In genomic region chr2:187549193-187549592, GRCh38 we compare ENCODE assay signal across 16 cellular contexts. TPM values are rescaled to one million over a fixed set of nuclear protein-coding genes. Genes with fewer than 3 reads are reported as not detected.
DNase-seq lines count a peak whose midpoint lies in the region; ATAC-seq, FAIRE-seq and TF ChIP-seq lines count a peak whose summit lies in the region.
"Had no signal": no experiment of that assay in that cellular context is flagged by ENCODE, and none has a peak within 500 bp of the region (broad histone marks: within the 10 kb centered on the region; RNA-seq: fewer than 3 reads in every experiment).

No MANE protein-coding gene starts in this region.

- H3K36me3 ChIP-seq in astrocyte (ENCODE audit: insufficient read depth, low read length) (peaks cover 5% of the 10 kb centered on the region), HepG2 (replicated peaks in 1 of 2; ENCODE audit: control insufficient read depth in 1 of 2, insufficient read depth in 2 of 2, low read length in 2 of 2) (peaks cover 3 to 30% of the 10 kb centered on the region in 2 experiments), skeletal muscle tissue (ENCODE audit: control insufficient read depth in 3 of 3, insufficient read depth in 3 of 3, low read length in 3 of 3) (no peaks in the 10 kb centered on the region), Karpas-422 (ENCODE audit: insufficient read depth, low read length) (no peaks in the 10 kb centered on the region)

- H3K4me1 Mint-ChIP-seq in Calu3 (ENCODE audit: low read depth, unreplicated experiment) (peaks cover 59% of the 10 kb centered on the region), astrocyte (ENCODE audit: low read depth, unreplicated experiment) (peaks cover 36% of the 10 kb centered on the region)
- peaks cover 3% of the 10 kb centered on the region for H3K4me1 Mint-ChIP-seq in activated CD4-positive, alpha-beta memory T cell treated with anti-CD3 and anti-CD28 coated beads for 36 hours (ENCODE audit: low read depth)

- peaks cover 43% of the 10 kb centered on the region for H3K4me1 ChIP-seq in astrocyte (ENCODE audit: insufficient read depth, low read length)
- peaks cover 79% of the 10 kb centered on the region for H3K4me1 ChIP-seq in HepG2 (ENCODE audit: insufficient read depth, low read length)
- H3K4me1 ChIP-seq in skeletal muscle tissue (ENCODE audit: control insufficient read depth in 3 of 3, insufficient read depth in 3 of 3, low read length in 3 of 3) = peaks cover 4 to 22% (median 5%) of the 10 kb centered on the region in 3 donors
- no peaks in the 10 kb centered on the region for H3K4me1 ChIP-seq in Karpas-422 (ENCODE audit: low read length)

- H3K27me3 ChIP-seq in astrocyte (ENCODE audit: insufficient read depth, low read length) (no peaks in the 10 kb centered on the region), HepG2 (ENCODE audit: control insufficient read depth in 1 of 2, insufficient read depth in 2 of 2, low read length in 2 of 2) (no peaks in the 10 kb centered on the region), skeletal muscle tissue (ENCODE audit: control insufficient read depth in 3 of 3, insufficient read depth in 3 of 3, low read length in 3 of 3) (no peaks in the 10 kb centered on the region), Karpas-422 (ENCODE audit: low read length) (no peaks in the 10 kb centered on the region)
- H3K27me3 ChIP-seq: dorsolateral prefrontal cortex had no signal

- H3K9me3 Mint-ChIP-seq in Calu3 (ENCODE audit: low read depth, unreplicated experiment) (no peaks in the 10 kb centered on the region), astrocyte (ENCODE audit: unreplicated experiment) (no peaks in the 10 kb centered on the region)
- no peaks in the 10 kb centered on the region for H3K9me3 Mint-ChIP-seq in activated CD4-positive, alpha-beta memory T cell treated with anti-CD3 and anti-CD28 coated beads for 36 hours
- H3K9me3 Mint-ChIP-seq: activated naive CD4-positive, alpha-beta T cell treated with anti-CD3 and anti-CD28 coated beads, Interleukin-2, amount 10 ng/mL, durations not matched to agents 7 days and 5 days had no signal

- H2AFZ ChIP-seq in astrocyte (ENCODE audit: low read depth, low read length) = no peak overlapping the region
- H2AFZ ChIP-seq in HepG2 (ENCODE audit: low read length) = no peak overlapping the region
- H2AFZ ChIP-seq in Karpas-422 (ENCODE audit: low read length) = no peak overlapping the region

- H3K27ac ChIP-seq in astrocyte (ENCODE audit: low read depth, low read length) (no peak overlapping the region), HepG2 (ENCODE audit: extremely low read length, insufficient read depth, low read length) (peak overlapping the region; percentile 88), skeletal muscle tissue (ENCODE audit: low read depth, low read length) (peak overlapping the region; percentile 50), Karpas-422 (ENCODE audit: low read length) (no peak overlapping the region)

- DNase-seq in Calu3 (no peak), astrocyte (ENCODE audit: low read depth) (no peak), HepG2 (ENCODE audit: low spot score) (no peak), Karpas-422 (no peak)
- DNase-seq in activated CD4-positive, alpha-beta memory T cell treated with anti-CD3 and anti-CD28 coated beads for 36 hours = no peak
- DNase-seq: activated naive CD4-positive, alpha-beta T cell treated with anti-CD3 and anti-CD28 coated beads, Interleukin-2, amount 10 ng/mL, durations not matched to agents 7 days and 5 days; AML-193; dorsolateral prefrontal cortex; H7; NCI-H1048; SHP77 treated with DMSO at 0.1 percent for 48 hours had no signal

- H3K9me3 ChIP-seq in astrocyte (ENCODE audit: insufficient read depth, low read depth, low read length) = no peaks in the 10 kb centered on the region
- H3K9me3 ChIP-seq in HepG2 (ENCODE audit: low read length) = no peaks in the 10 kb centered on the region
- H3K9me3 ChIP-seq in skeletal muscle tissue (ENCODE audit: control insufficient read depth in 3 of 3, low read length in 3 of 3) = no peaks in the 10 kb centered on the region
- no peaks in the 10 kb centered on the region for H3K9me3 ChIP-seq in Karpas-422 (ENCODE audit: low read length)

- H3K9ac ChIP-seq in astrocyte (ENCODE audit: low read length) (no peak overlapping the region), HepG2 (ENCODE audit: insufficient read depth, low read depth, low read length) (peak overlapping the region; percentile 80), skeletal muscle tissue (ENCODE audit: low read depth in 1 of 3, low read length in 3 of 3) (peak overlapping the region in 1 of 3 donors; percentile 66), Karpas-422 (ENCODE audit: low read length) (no peak overlapping the region)

- TF ChIP-seq POLR2A in HepG2 (IDR thresholded peaks at IDR 0.05; ENCODE audit: insufficient read depth in 1 of 2, low read depth in 2 of 2, low read length in 2 of 2) = no peak

- POLR2A ChIA-PET in HepG2 (lab: Yijun Ruan, JAX) = interaction anchor here (1.0 to 4.0 kb wide), 13 partner anchors 8 to 49 kb away, joined by 3 to 44 read pairs (median 10); no protein-coding TSS in a partner anchor
- POLR2A ChIA-PET in activated CD4-positive, alpha-beta memory T cell treated with anti-CD3 and anti-CD28 coated beads for 36 hours (lab: Charles Lee) = no interaction called here

- no peak for ATAC-seq in HepG2
- no peak for ATAC-seq in HG03108 (IDR thresholded peaks at IDR 0.05; ENCODE audit: unreplicated experiment)
- ATAC-seq in GM21515 (IDR thresholded peaks at IDR 0.05; ENCODE audit: unreplicated experiment) = no peak
- ATAC-seq: activated CD4-positive, CD25-positive, alpha-beta regulatory T cell treated with anti-CD3 and anti-CD28 coated beads, Interleukin-2, amount 50 U/mL, for 24 hours had no signal

- TF ChIP-seq EP300 in HepG2 (IDR thresholded peaks at IDR 0.05; ENCODE audit: low read depth in 2 of 2, low read length in 2 of 2) (no peak), HepG2 (CRISPR knock-in tag; IDR thresholded peaks at IDR 0.05; ENCODE audit: borderline replicate concordance) (no peak)

- BruUV-seq in Calu3 (replicated peaks; lab: Mats Ljungman, UMichigan) = no TSS peak
- no TSS peak for BruUV-seq in HepG2 (replicated peaks; lab: Mats Ljungman, UMichigan)

- in situ Hi-C loops in HepG2 (cut with HindIII; ENCODE audit: extremely low pct_ligation_motif_present, low pct_unique_long_range_greater_than_20kb) = loop anchor here (25.0 kb wide), 1 partner anchor 1888 kb away; the partner anchor contains the start of gene WDR75

- TF ChIP-seq CTCF in Calu3 (IDR thresholded peaks at IDR 0.05; ENCODE audit: unreplicated experiment) = no peak
- TF ChIP-seq CTCF in astrocyte (IDR thresholded peaks at IDR 0.05; ENCODE audit: insufficient read depth, low read depth, low read length) = no peak
- no peak for TF ChIP-seq CTCF in HepG2 (CRISPR knock-in tag; IDR thresholded peaks at IDR 0.05)

- H3K27ac Mint-ChIP-seq in Calu3 (ENCODE audit: unreplicated experiment) (peak overlapping the region; percentile 88), astrocyte (ENCODE audit: unreplicated experiment) (peak overlapping the region; percentile 94)
- H3K27ac Mint-ChIP-seq in activated CD4-positive, alpha-beta memory T cell treated with anti-CD3 and anti-CD28 coated beads for 36 hours = no peak overlapping the region
- H3K27ac Mint-ChIP-seq: activated naive CD4-positive, alpha-beta T cell treated with anti-CD3 and anti-CD28 coated beads, Interleukin-2, amount 10 ng/mL, durations not matched to agents 7 days and 5 days had no signal

- H4K20me1 ChIP-seq in astrocyte (ENCODE audit: insufficient read depth, low read length) = no peaks in the 10 kb centered on the region
- no peaks in the 10 kb centered on the region for H4K20me1 ChIP-seq in HepG2 (ENCODE audit: insufficient read depth, low read length)
- H4K20me1 ChIP-seq in Karpas-422 (ENCODE audit: insufficient read depth, low read depth, low read length) = no peaks in the 10 kb centered on the region

- H3K79me2 ChIP-seq in astrocyte (ENCODE audit: insufficient read depth, low read length) = peaks cover 76% of the 10 kb centered on the region
- peaks cover 100% of the 10 kb centered on the region for H3K79me2 ChIP-seq in HepG2 (ENCODE audit: insufficient read depth, low read length)
- no peaks in the 10 kb centered on the region for H3K79me2 ChIP-seq in Karpas-422 (ENCODE audit: low read length)

- H3K9me2 ChIP-seq in Karpas-422 (replicated peaks; ENCODE audit: insufficient read depth, low read length) = no peaks in the 10 kb centered on the region

- H3K36me3 Mint-ChIP-seq in Calu3 (ENCODE audit: insufficient read depth, unreplicated experiment) (peaks cover 80% of the 10 kb centered on the region), astrocyte (ENCODE audit: low read depth, unreplicated experiment) (peaks cover 7% of the 10 kb centered on the region)
- H3K36me3 Mint-ChIP-seq in activated CD4-positive, alpha-beta memory T cell treated with anti-CD3 and anti-CD28 coated beads for 36 hours = no peaks in the 10 kb centered on the region
- H3K36me3 Mint-ChIP-seq: activated naive CD4-positive, alpha-beta T cell treated with anti-CD3 and anti-CD28 coated beads, Interleukin-2, amount 10 ng/mL, durations not matched to agents 7 days and 5 days had no signal

- TF ChIP-seq RAD21 in HepG2 (CRISPR knock-in tag; IDR thresholded peaks at IDR 0.05) = no peak

- H3K4me2 ChIP-seq in astrocyte (ENCODE audit: low read length) (peak overlapping the region; percentile 1), HepG2 (ENCODE audit: low read depth, low read length) (peak overlapping the region; percentile 85), Karpas-422 (ENCODE audit: low read depth, low read length, poor library complexity, severe bottlenecking) (no peak overlapping the region)

- H3K4me3 ChIP-seq in astrocyte (ENCODE audit: insufficient read depth, low read depth, low read length) (no peak overlapping the region), HepG2 (replicated peaks in 1 of 3; ENCODE audit: insufficient read depth in 1 of 3, low read depth in 2 of 3, low read length in 3 of 3) (peak overlapping the region; percentile 30 to 71 (median 63); a peak in 4 of 6 replicates), skeletal muscle tissue (ENCODE audit: low read length in 3 of 3) (peak overlapping the region in 1 of 3 donors; percentile 84), Karpas-422 (ENCODE audit: low read length) (no peak overlapping the region)
- H3K4me3 ChIP-seq: dorsolateral prefrontal cortex had no signal

- H3K27me3 Mint-ChIP-seq in Calu3 (ENCODE audit: unreplicated experiment) (no peaks in the 10 kb centered on the region), astrocyte (ENCODE audit: low read depth, unreplicated experiment) (no peaks in the 10 kb centered on the region)
- H3K27me3 Mint-ChIP-seq in activated CD4-positive, alpha-beta memory T cell treated with anti-CD3 and anti-CD28 coated beads for 36 hours = peaks cover 5% of the 10 kb centered on the region

- intact Hi-C loops in Calu3 (cut with micrococcal nuclease; ENCODE audit: unreplicated experiment) (no loop called here), HepG2 (cut with micrococcal nuclease; ENCODE audit: unreplicated experiment) (no loop called here)
- intact Hi-C loops in activated CD4-positive, alpha-beta memory T cell treated with anti-CD3 and anti-CD28 coated beads for 36 hours (cut with micrococcal nuclease) = no loop called here

- CTCF ChIA-PET in Calu3 (lab: Charles Lee) (interaction anchor here (1.3 to 2.2 kb wide), 3 partner anchors 18 to 49 kb away, joined by 3 to 6 read pairs (median 6); no protein-coding TSS in a partner anchor), HepG2 (lab: Yijun Ruan, JAX; ENCODE audit: low intra/inter-chr PET ratio, low total read pairs) (interaction anchor here (1.5 kb wide), 1 partner anchor 8 kb away, joined by 6 read pairs; no protein-coding TSS in a partner anchor)
- CTCF ChIA-PET in activated CD4-positive, alpha-beta memory T cell treated with anti-CD3 and anti-CD28 coated beads for 36 hours (lab: Charles Lee) = interaction anchor here (0.6 to 1.6 kb wide), 2 partner anchors 15 to 32 kb away, joined by 3 read pairs; no protein-coding TSS in a partner anchor

- no peak overlapping the region for H3K4me3 Mint-ChIP-seq in Calu3 (ENCODE audit: low read depth, unreplicated experiment)
- no peak overlapping the region for H3K4me3 Mint-ChIP-seq in astrocyte (ENCODE audit: unreplicated experiment)
- no peak overlapping the region for H3K4me3 Mint-ChIP-seq in activated CD4-positive, alpha-beta memory T cell treated with anti-CD3 and anti-CD28 coated beads for 36 hours
- H3K4me3 Mint-ChIP-seq: activated naive CD4-positive, alpha-beta T cell treated with anti-CD3 and anti-CD28 coated beads, Interleukin-2, amount 10 ng/mL, durations not matched to agents 7 days and 5 days had no signal

- no peak for FAIRE-seq in astrocyte (lab: Jason Lieb, UNC)
- FAIRE-seq in HepG2 (lab: Jason Lieb, UNC) = no peak
- FAIRE-seq: D721Med had no signal

RNA-seq across cellular contexts. Expression of gene TFPI, which starts 5.0 kb away (rescaled TPM):
- 125 and 135 TPM in 2 replicates for total RNA-seq in Calu3 (2022)
- total RNA-seq in astrocyte = 52.9 and 56.6 TPM in 2 replicates
- total RNA-seq in HepG2 (2016; rRNA removed; fragmentation: Illumina TruSeq; extraction: Trizol) = 161 and 301 TPM in 2 replicates
- total RNA-seq in HepG2 (2016; cell fraction: cytosol; rRNA removed; fragmentation: Illumina TruSeq; extraction: Trizol; ENCODE audit: low read depth) = 38.3 and 39.3 TPM in 2 replicates
- total RNA-seq in HepG2 (2016; cell fraction: insoluble cytoplasmic fraction; rRNA removed; fragmentation: Illumina TruSeq; extraction: Trizol) = 172 and 272 TPM in 2 replicates
- total RNA-seq in HepG2 (2016; cell fraction: membrane; rRNA removed; fragmentation: Illumina TruSeq; extraction: Trizol) = 52.0 and 70.0 TPM in 2 replicates
- 317 and 356 TPM in 2 replicates for total RNA-seq in HepG2 (2016; cell fraction: nucleus; rRNA removed; fragmentation: Illumina TruSeq; extraction: Trizol)
- polyA plus RNA-seq in HepG2 (2011; rRNA removed) = 404 and 436 TPM in 2 replicates
- polyA plus RNA-seq in HepG2 (2011; cell fraction: cytosol; rRNA removed) = 141 and 281 TPM in 2 replicates
- 59.5 and 99.9 TPM in 2 replicates for polyA plus RNA-seq in HepG2 (2011; cell fraction: nucleus; rRNA removed)
- polyA plus RNA-seq in HepG2 (2012) = 778 and 1,175 TPM in 2 replicates
- 23.5 and 25.5 TPM in 2 replicates for polyA plus RNA-seq in HepG2 (2016; cell fraction: cytosol; fragmentation: Illumina TruSeq; extraction: Trizol; ENCODE audit: low read depth)
- 122 TPM in 2 replicates for polyA plus RNA-seq in HepG2 (2016; cell fraction: insoluble cytoplasmic fraction; fragmentation: Illumina TruSeq; extraction: Trizol; ENCODE audit: low read depth)
- 32.9 and 33.4 TPM in 2 replicates for polyA plus RNA-seq in HepG2 (2016; cell fraction: membrane; fragmentation: Illumina TruSeq; extraction: Trizol; ENCODE audit: low read depth)
- 310 and 322 TPM in 2 replicates for polyA plus RNA-seq in HepG2 (2016; cell fraction: nucleus; fragmentation: Illumina TruSeq; extraction: Trizol; ENCODE audit: insufficient read depth, low read depth)
- polyA minus RNA-seq in HepG2 (2011; rRNA and poly(A)+ RNA removed; ENCODE audit: low replicate concordance) = 28.8 and 207 TPM in 2 replicates
- 198 and 296 TPM in 2 replicates for polyA minus RNA-seq in HepG2 (2011; cell fraction: cytosol; rRNA and poly(A)+ RNA removed)
- polyA minus RNA-seq in HepG2 (2011; cell fraction: nucleus; rRNA and poly(A)+ RNA removed) = 460 and 590 TPM in 2 replicates
- total RNA-seq in skeletal muscle tissue = 47.0 TPM
- total RNA-seq in Karpas-422 (2014; rRNA removed; shearing (Covaris generic); ENCODE audit: low replicate concordance) = not detected in 2 replicates
- total RNA-seq in activated CD4-positive, alpha-beta memory T cell treated with anti-CD3 and anti-CD28 coated beads for 36 hours = not detected

Comparison
In these comparisons a context has a peak if more than half of its experiments do, and no peak if none do; other contexts are left out.
1. H3K27ac ChIP-seq: peak in HepG2 (single experiment) and skeletal muscle tissue (single experiment); none in astrocyte (single experiment) and Karpas-422 (single experiment).
2. H3K4me3 ChIP-seq: peak in HepG2 (3 of 3); none in astrocyte (single experiment) and Karpas-422 (single experiment).
3. RNA of gene TFPI, which starts 5.0 kb away (total RNA-seq): 38.3 to 356 TPM in HepG2, 125 to 135 TPM in Calu3, 52.9 to 56.6 TPM in astrocyte and 47.0 TPM in skeletal muscle tissue (single experiment); not detected in Karpas-422 and not detected in activated CD4-positive, alpha-beta memory T cell treated with anti-CD3 and anti-CD28 coated beads for 36 hours; every median in the first group is over 10 times any median in the second.